In genomic region chr15:62558640-62559039, GRCh38 we compare ENCODE assay signal across 31 cellular contexts.
DNase-seq lines count a peak whose midpoint lies in the region; ATAC-seq, FAIRE-seq and TF ChIP-seq lines count a peak whose summit lies in the region.
"Had no signal": no experiment of that assay in that cellular context is flagged by ENCODE, and none has a peak within 500 bp of the region (broad histone marks: within the 10 kb centered on the region; RNA-seq: fewer than 3 reads in every experiment).

No MANE protein-coding gene starts in this region.

- peak overlapping the region; percentile 39 for H3K4me2 ChIP-seq in astrocyte (ENCODE audit: low read length)
- H3K4me2 ChIP-seq: A549, PC-9 had no signal

- DNase-seq in breast epithelium (ENCODE audit: low spot score in 2 of 2), result no peak
- no peak for DNase-seq in MCF 10A (ENCODE audit: unreplicated experiment)
- no peak for DNase-seq in astrocyte (ENCODE audit: low read depth)
- DNase-seq in neural crest cell (ENCODE audit: low read depth, low spot score), result no peak
- no peak for DNase-seq in tibial nerve (ENCODE audit: low spot score in 2 of 2)
- DNase-seq in activated CD4-positive, alpha-beta T cell treated with anti-CD3 and anti-CD28 coated beads, Interleukin-2, amount 50 U/mL, for 1 hour, result no peak
- no peak for DNase-seq in central memory CD4-positive, alpha-beta T cell
- DNase-seq: activated B cell treated with CpG ODN at 0.5 μM for 24 hours; activated CD4-positive, alpha-beta T cell treated with anti-CD3 and anti-CD28 coated beads, Interleukin-2, amount 50 U/mL, for 4 hours; activated CD8-positive, alpha-beta memory T cell treated with anti-CD3 and anti-CD28 coated beads, Interleukin-2, amount 50 U/mL, for 48 hours; activated naive CD8-positive, alpha-beta T cell treated with anti-CD3 and anti-CD28 coated beads for 36 hours; effector memory CD4-positive, alpha-beta T cell; foreskin melanocyte; GDM1; KBM-7; lower lobe of right lung; NCI-H1436; NCI-H2107; NCI-H524; NK-92 treated with Interleukin-12 subunit alpha and Interleukin-12 subunit beta, amount 100 ng/mL, for 24 hours; PC-9; SIG-M5; stimulated activated CD4-positive, alpha-beta T cell treated with anti-CD3 and anti-CD28 coated beads, Interleukin-15, amount 100 ng/mL, for 24 hours; stimulated activated naive CD8-positive, alpha-beta T cell treated with anti-CD3 and anti-CD28 coated beads, Interleukin-15, Interleukin-2, amounts not matched to agents 100 U/mL and 50 U/mL, for 24 hours; SW 1271; upper lobe of right lung had no signal

- no peak for TF ChIP-seq POLR2A in breast epithelium (IDR thresholded peaks at IDR 0.05)
- no peak for TF ChIP-seq POLR2A in tibial nerve (IDR thresholded peaks at IDR 0.05)

- H3K36me3 Mint-ChIP-seq in MCF 10A (ENCODE audit: insufficient read depth, unreplicated experiment) (no peaks in the 10 kb centered on the region), astrocyte (ENCODE audit: low read depth, unreplicated experiment) (peaks cover 15% of the 10 kb centered on the region), neural crest cell (ENCODE audit: low read depth) (peaks cover 4% of the 10 kb centered on the region)
- H3K36me3 Mint-ChIP-seq: activated naive CD8-positive, alpha-beta T cell treated with anti-CD3 and anti-CD28 coated beads for 36 hours had no signal

- no peaks in the 10 kb centered on the region for H3K36me3 ChIP-seq in breast epithelium
- no peaks in the 10 kb centered on the region for H3K36me3 ChIP-seq in astrocyte (ENCODE audit: insufficient read depth, low read length)
- H3K36me3 ChIP-seq in tibial nerve, result no peaks in the 10 kb centered on the region
- H3K36me3 ChIP-seq: lower lobe of right lung, upper lobe of right lung had no signal

- intact Hi-C loops in breast epithelium (cut with DNase I; ENCODE audit: low total_unique reads) (no loop called here), MCF 10A (cut with micrococcal nuclease) (no loop called here)

- TF ChIP-seq EP300 in tibial nerve (IDR thresholded peaks at IDR 0.05), result no peak

- H3K4me3 Mint-ChIP-seq in MCF 10A (ENCODE audit: unreplicated experiment) (no peak overlapping the region), astrocyte (ENCODE audit: unreplicated experiment) (no peak overlapping the region), neural crest cell (no peak overlapping the region)
- H3K4me3 Mint-ChIP-seq: activated B cell treated with CpG ODN at 0.5 μM for 24 hours; activated naive CD8-positive, alpha-beta T cell treated with anti-CD3 and anti-CD28 coated beads for 36 hours; B cell had no signal

- ATAC-seq in GM18907 (IDR thresholded peaks at IDR 0.05; ENCODE audit: unreplicated experiment), result no peak
- ATAC-seq: A549; stimulated activated naive CD8-positive, alpha-beta T cell treated with anti-CD3 and anti-CD28 coated beads, Interleukin-15, Interleukin-2, amounts not matched to agents 100 U/mL and 50 U/mL, for 24 hours had no signal

- peak overlapping the region; percentile 22 to 50 for H3K27ac ChIP-seq in breast epithelium
- H3K27ac ChIP-seq in astrocyte (ENCODE audit: low read depth, low read length), result no peak overlapping the region
- H3K27ac ChIP-seq in tibial nerve, result peak overlapping the region; percentile 14 to 70 (median 37)
- H3K27ac ChIP-seq: A549, lower lobe of right lung, PC-9, upper lobe of right lung had no signal

- CTCF ChIA-PET in MCF 10A (lab: Yijun Ruan, JAX), result interaction anchor here (0.6 kb wide), 1 partner anchor 117 kb away, joined by 3 read pairs; no protein-coding TSS in a partner anchor

- H3K4me3 ChIP-seq in breast epithelium (no peak overlapping the region), astrocyte (ENCODE audit: insufficient read depth, low read depth, low read length) (no peak overlapping the region), tibial nerve (no peak overlapping the region)
- H3K4me3 ChIP-seq: A549, lower lobe of right lung, PC-9, upper lobe of right lung had no signal

- no peaks in the 10 kb centered on the region for H4K20me1 ChIP-seq in astrocyte (ENCODE audit: insufficient read depth, low read length)

- FAIRE-seq in astrocyte (lab: Jason Lieb, UNC), result no peak
- FAIRE-seq: islet of Langerhans had no signal

- no peaks in the 10 kb centered on the region for H3K9me3 ChIP-seq in breast epithelium
- H3K9me3 ChIP-seq in astrocyte (ENCODE audit: insufficient read depth, low read depth, low read length), result no peaks in the 10 kb centered on the region
- H3K9me3 ChIP-seq in tibial nerve, result no peaks in the 10 kb centered on the region
- H3K9me3 ChIP-seq: A549, lower lobe of right lung, upper lobe of right lung had no signal

- H3K27me3 ChIP-seq in breast epithelium, result no peaks in the 10 kb centered on the region
- no peaks in the 10 kb centered on the region for H3K27me3 ChIP-seq in astrocyte (ENCODE audit: insufficient read depth, low read length)
- no peaks in the 10 kb centered on the region for H3K27me3 ChIP-seq in tibial nerve
- H3K27me3 ChIP-seq: upper lobe of right lung had no signal

- H3K9me3 Mint-ChIP-seq in MCF 10A (ENCODE audit: unreplicated experiment) (no peaks in the 10 kb centered on the region), astrocyte (ENCODE audit: unreplicated experiment) (peaks cover 5% of the 10 kb centered on the region), neural crest cell (no peaks in the 10 kb centered on the region)
- H3K9me3 Mint-ChIP-seq: activated B cell treated with CpG ODN at 0.5 μM for 24 hours; activated naive CD8-positive, alpha-beta T cell treated with anti-CD3 and anti-CD28 coated beads for 36 hours; brain had no signal

- POLR2A ChIA-PET in MCF 10A (lab: Yijun Ruan, JAX), result interaction anchor here (0.6 kb wide), 1 partner anchor 54 kb away, joined by 3 read pairs; no protein-coding TSS in a partner anchor

- H3K27me3 Mint-ChIP-seq in MCF 10A (ENCODE audit: insufficient read depth, unreplicated experiment), result no peaks in the 10 kb centered on the region
- peaks cover 3% of the 10 kb centered on the region for H3K27me3 Mint-ChIP-seq in astrocyte (ENCODE audit: low read depth, unreplicated experiment)
- H3K27me3 Mint-ChIP-seq in neural crest cell (ENCODE audit: low read depth), result no peaks in the 10 kb centered on the region
- H3K27me3 Mint-ChIP-seq: brain had no signal

- no peak overlapping the region for H3K9ac ChIP-seq in astrocyte (ENCODE audit: low read length)

- H3K4me1 ChIP-seq in breast epithelium (no peaks in the 10 kb centered on the region), astrocyte (ENCODE audit: insufficient read depth, low read length) (peaks cover 5% of the 10 kb centered on the region), tibial nerve (peaks cover 0 to 29% (median 4%) of the 10 kb centered on the region in 4 donors)

- H3K27ac Mint-ChIP-seq in MCF 10A (ENCODE audit: low read depth, unreplicated experiment) (no peak overlapping the region), astrocyte (ENCODE audit: unreplicated experiment) (no peak overlapping the region), neural crest cell (ENCODE audit: unreplicated experiment) (peak overlapping the region; percentile 94)
- H3K27ac Mint-ChIP-seq: activated B cell treated with CpG ODN at 0.5 μM for 24 hours; activated naive CD8-positive, alpha-beta T cell treated with anti-CD3 and anti-CD28 coated beads for 36 hours; B cell had no signal

- H2AFZ ChIP-seq in astrocyte (ENCODE audit: low read depth, low read length), result no peak overlapping the region
- H2AFZ ChIP-seq: PC-9 had no signal

- BruUV-seq in MCF 10A (replicated peaks; lab: Mats Ljungman, UMichigan), result no TSS peak

- WGBS in tibial nerve, 2 donors, result 61% methylated on average over 3 of the region's 3 CpGs

- TF ChIP-seq CTCF in breast epithelium (IDR thresholded peaks at IDR 0.05) (no peak), MCF 10A (IDR thresholded peaks at IDR 0.05; ENCODE audit: unreplicated experiment) (no peak), astrocyte (IDR thresholded peaks at IDR 0.05; ENCODE audit: insufficient read depth, low read depth, low read length) (no peak), neural crest cell (conservative IDR thresholded peaks at IDR 0.05) (no peak), tibial nerve (IDR thresholded peaks at IDR 0.05) (no peak)

- H3K4me1 Mint-ChIP-seq in MCF 10A (ENCODE audit: insufficient read depth, unreplicated experiment) (no peaks in the 10 kb centered on the region), astrocyte (ENCODE audit: low read depth, unreplicated experiment) (peaks cover 9% of the 10 kb centered on the region), neural crest cell (no peaks in the 10 kb centered on the region)
- H3K4me1 Mint-ChIP-seq: activated naive CD8-positive, alpha-beta T cell treated with anti-CD3 and anti-CD28 coated beads for 36 hours had no signal

- H3K79me2 ChIP-seq in astrocyte (ENCODE audit: insufficient read depth, low read length), result no peaks in the 10 kb centered on the region
